In the genomic region with DNA sequence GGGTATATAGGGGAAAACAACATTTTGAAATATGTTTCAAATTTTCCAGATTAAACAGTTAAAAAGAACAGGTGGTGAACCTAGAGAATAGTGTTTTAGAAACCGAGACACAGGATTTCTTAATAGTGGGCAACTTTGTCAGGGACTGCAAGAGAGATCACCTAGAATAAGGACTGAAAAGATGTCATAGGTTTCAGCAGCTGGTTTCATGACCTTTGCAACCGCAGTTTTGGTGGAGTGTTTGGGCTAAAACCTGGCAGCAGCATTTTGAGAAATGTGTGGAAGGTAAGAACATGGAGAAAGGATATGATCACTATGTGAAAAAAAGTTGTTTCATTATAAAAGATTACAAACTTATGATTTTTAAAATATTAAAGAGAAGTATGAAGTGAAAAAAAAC, we compare ENCODE assay signal across 12 cellular contexts. TPM values are rescaled to one million over a fixed set of nuclear protein-coding genes. Genes with fewer than 3 reads are reported as not detected.
DNase-seq lines count a peak whose midpoint lies in the region; ATAC-seq and TF ChIP-seq lines count a peak whose summit lies in the region.
"Had no signal": no experiment of that assay in that cellular context is flagged by ENCODE, and none has a peak within 500 bp of the region (broad histone marks: within the 10 kb centered on the region; RNA-seq: fewer than 3 reads in every experiment).

No MANE protein-coding gene starts in this region.

- peaks cover 23% of the 10 kb centered on the region for H3K4me1 Mint-ChIP-seq in activated CD8-positive, alpha-beta T cell treated with anti-CD3 and anti-CD28 coated beads, Interleukin-2, amount 10 ng/mL, durations not matched to agents 7 days and 5 days (ENCODE audit: low read depth)

- DNase-seq in activated CD8-positive, alpha-beta T cell treated with anti-CD3 and anti-CD28 coated beads, Interleukin-2, amount 10 ng/mL, durations not matched to agents 7 days and 5 days, result no peak
- DNase-seq in iPS-NIHi7 (ENCODE audit: extremely low spot score) (no peak), colonic mucosa (no peak), PC-3 (no peak)
- DNase-seq: Caco-2, spleen had no signal

- H3K79me2 ChIP-seq in PC-3 (ENCODE audit: low read length), result peaks cover 22% of the 10 kb centered on the region; the same call in 1 of the 2 replicates

- CTCF ChIA-PET in activated CD8-positive, alpha-beta T cell treated with anti-CD3 and anti-CD28 coated beads, Interleukin-2, amount 10 ng/mL, durations not matched to agents 7 days and 5 days (lab: Charles Lee), result no interaction called here
- CTCF ChIA-PET in PC-3 (lab: Charles Lee), result no interaction called here

- no TSS peak for BruUV-seq in PC-3 (replicated peaks; lab: Mats Ljungman, UMichigan)

- H3K9ac ChIP-seq in colonic mucosa (ENCODE audit: low read depth in 2 of 2, low read length in 2 of 2) (no peak overlapping the region), PC-3 (ENCODE audit: low read length) (no peak overlapping the region)

- no peak for TF ChIP-seq CTCF in gastroesophageal sphincter (IDR thresholded peaks at IDR 0.05)
- TF ChIP-seq CTCF in colonic mucosa (IDR thresholded peaks at IDR 0.05), result no peak
- no peak for TF ChIP-seq CTCF in PC-3 (conservative IDR thresholded peaks at IDR 0.05; ENCODE audit: low read depth, low read length)

- 87 to 92% methylated on average over 2 of the region's 2 CpGs for WGBS in gastroesophageal sphincter (ENCODE audit: low coverage in 1 of 2), 2 donors

- POLR2A ChIA-PET in activated CD8-positive, alpha-beta T cell treated with anti-CD3 and anti-CD28 coated beads, Interleukin-2, amount 10 ng/mL, durations not matched to agents 7 days and 5 days (lab: Charles Lee), result no interaction called here
- POLR2A ChIA-PET in PC-3 (lab: Charles Lee; ENCODE audit: unreplicated experiment), result no interaction called here

- H3K4me3 ChIP-seq in gastroesophageal sphincter (no peak overlapping the region), colonic mucosa (no peak overlapping the region), PC-3 (ENCODE audit: low read length) (no peak overlapping the region)
- H3K4me3 ChIP-seq: hepatocyte, spleen had no signal

- H3K9me3 ChIP-seq in gastroesophageal sphincter, result no peaks in the 10 kb centered on the region
- no peaks in the 10 kb centered on the region for H3K9me3 ChIP-seq in colonic mucosa
- H3K9me3 ChIP-seq in PC-3 (ENCODE audit: low read length), result no peaks in the 10 kb centered on the region
- H3K9me3 ChIP-seq: Caco-2 had no signal

- no peaks in the 10 kb centered on the region for H3K9me2 ChIP-seq in PC-3 (replicated peaks; ENCODE audit: low read length)

- ATAC-seq in GM18502 (IDR thresholded peaks at IDR 0.05; ENCODE audit: poor library complexity, unreplicated experiment) (peak; percentile 69), GM19455 (IDR thresholded peaks at IDR 0.05; ENCODE audit: unreplicated experiment) (peak; percentile 68), HG02981 (IDR thresholded peaks at IDR 0.05; ENCODE audit: unreplicated experiment) (peak; percentile 65), gastroesophageal sphincter (no peak), PC-3 (no peak)
- ATAC-seq in activated CD8-positive, alpha-beta T cell treated with anti-CD3 and anti-CD28 coated beads, Interleukin-2, amount 10 ng/mL, durations not matched to agents 7 days and 5 days, result no peak

- H3K27ac Mint-ChIP-seq in activated CD8-positive, alpha-beta T cell treated with anti-CD3 and anti-CD28 coated beads, Interleukin-2, amount 10 ng/mL, durations not matched to agents 7 days and 5 days, result peak overlapping the region; percentile 37
- H3K27ac Mint-ChIP-seq: type B pancreatic cell had no signal

- no peak overlapping the region for H3K4me3 Mint-ChIP-seq in activated CD8-positive, alpha-beta T cell treated with anti-CD3 and anti-CD28 coated beads, Interleukin-2, amount 10 ng/mL, durations not matched to agents 7 days and 5 days
- H3K4me3 Mint-ChIP-seq: type B pancreatic cell had no signal

- peaks cover 9% of the 10 kb centered on the region for H3K9me3 Mint-ChIP-seq in activated CD8-positive, alpha-beta T cell treated with anti-CD3 and anti-CD28 coated beads, Interleukin-2, amount 10 ng/mL, durations not matched to agents 7 days and 5 days (ENCODE audit: insufficient read depth)

- H3K36me3 Mint-ChIP-seq in activated CD8-positive, alpha-beta T cell treated with anti-CD3 and anti-CD28 coated beads, Interleukin-2, amount 10 ng/mL, durations not matched to agents 7 days and 5 days (ENCODE audit: low read depth), result peaks cover 31% of the 10 kb centered on the region

- H3K4me2 ChIP-seq in PC-3 (ENCODE audit: low read length), result no peak overlapping the region
- H3K4me2 ChIP-seq: hepatocyte had no signal

- no peak for TF ChIP-seq POLR2A in gastroesophageal sphincter (IDR thresholded peaks at IDR 0.05)

- H3K36me3 ChIP-seq in gastroesophageal sphincter, result peaks cover 0 to 37% of the 10 kb centered on the region in 2 donors
- H3K36me3 ChIP-seq in colonic mucosa, result no peaks in the 10 kb centered on the region
- H3K36me3 ChIP-seq in PC-3 (ENCODE audit: low read depth, low read length), result peaks cover 9% of the 10 kb centered on the region

- H3K27ac ChIP-seq in gastroesophageal sphincter (no peak overlapping the region), colonic mucosa (no peak overlapping the region), PC-3 (ENCODE audit: low read length) (no peak overlapping the region)
- H3K27ac ChIP-seq: hepatocyte, spleen had no signal

- H4K20me1 ChIP-seq in PC-3 (ENCODE audit: low read length), result no peaks in the 10 kb centered on the region

- H3F3A ChIP-seq in PC-3 (ENCODE audit: low read length, unreplicated experiment), result peaks cover 4% of the 10 kb centered on the region

- intact Hi-C loops in colonic mucosa (cut with DNase I) (no loop called here), PC-3 (cut with micrococcal nuclease) (no loop called here)

- H3K27me3 ChIP-seq in gastroesophageal sphincter, result no peaks in the 10 kb centered on the region
- no peaks in the 10 kb centered on the region for H3K27me3 ChIP-seq in colonic mucosa
- H3K27me3 ChIP-seq in PC-3 (ENCODE audit: low read length), result no peaks in the 10 kb centered on the region
- H3K27me3 ChIP-seq: hepatocyte, spleen had no signal

- H3K4me1 ChIP-seq in gastroesophageal sphincter (no peaks in the 10 kb centered on the region), colonic mucosa (no peaks in the 10 kb centered on the region), PC-3 (ENCODE audit: insufficient read depth, low read length) (peaks cover 8% of the 10 kb centered on the region)
- H3K4me1 ChIP-seq: Caco-2 had no signal

- TF ChIP-seq EP300 in gastroesophageal sphincter (IDR thresholded peaks at IDR 0.05), result no peak

- H3K27me3 Mint-ChIP-seq in activated CD8-positive, alpha-beta T cell treated with anti-CD3 and anti-CD28 coated beads, Interleukin-2, amount 10 ng/mL, durations not matched to agents 7 days and 5 days (ENCODE audit: low read depth), result no peaks in the 10 kb centered on the region
- H3K27me3 Mint-ChIP-seq: type B pancreatic cell had no signal

- H2AFZ ChIP-seq in PC-3 (ENCODE audit: low read length), result no peak overlapping the region
- H2AFZ ChIP-seq: hepatocyte had no signal

RNA-seq across cellular contexts. Expression of a gene that starts 34.9 kb away (rescaled TPM):
- total RNA-seq in activated CD8-positive, alpha-beta T cell treated with anti-CD3 and anti-CD28 coated beads, Interleukin-2, amount 10 ng/mL, durations not matched to agents 7 days and 5 days, result 10 to 100 TPM; 17.0 to 19.5 TPM
- 10 to 100 TPM; 41.9 to 69.0 (median 45.3) TPM for total RNA-seq in gastroesophageal sphincter
- 10 to 100 TPM; 34.4 to 48.2 TPM for total RNA-seq in colonic mucosa
- total RNA-seq in PC-3 (2014; rRNA removed), result 39.5 and 42.2 TPM in 2 replicates

Comparison
In these comparisons a context has a peak if more than half of its experiments do, and no peak if none do; other contexts are left out.
1. ATAC-seq: peak in GM18502 (single experiment), GM19455 (single experiment) and HG02981 (single experiment); none in activated CD8-positive, alpha-beta T cell treated with anti-CD3 and anti-CD28 coated beads, Interleukin-2, amount 10 ng/mL, durations not matched to agents 7 days and 5 days (single experiment), gastroesophageal sphincter (single experiment) and PC-3 (single experiment).